Comparison of ENCODE assay signal across 24 cellular contexts in the genomic region with DNA sequence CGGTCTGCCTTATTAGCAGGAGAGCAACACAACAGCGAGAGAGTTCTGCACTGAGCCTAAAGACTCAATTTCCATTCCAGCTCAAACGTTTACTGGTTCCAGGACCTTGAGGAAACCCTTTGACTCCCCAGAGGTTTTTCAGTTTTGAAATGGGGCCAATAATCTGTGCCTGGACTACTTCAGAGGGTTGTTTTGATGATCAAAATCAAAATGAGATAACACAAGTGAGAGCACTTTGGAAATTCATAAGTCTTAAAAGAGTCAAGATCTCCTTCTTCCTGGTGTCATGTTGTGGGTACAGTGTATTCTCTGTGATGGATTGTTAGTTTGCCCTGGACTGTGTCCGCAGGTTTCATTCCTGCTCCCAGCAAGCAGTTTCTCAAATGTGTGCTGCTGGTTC. TPM values are rescaled to one million over a fixed set of nuclear protein-coding genes. Genes with fewer than 3 reads are reported as not detected.
"Had no signal": no experiment of that assay in that cellular context is flagged by ENCODE, and none has a peak within 500 bp of the region (broad histone marks: within the 10 kb centered on the region; RNA-seq: fewer than 3 reads in every experiment).

No MANE protein-coding gene starts in this region.

- H3K9ac ChIP-seq: SK-N-SH had no signal

- H3K36me3 ChIP-seq: colonic mucosa, gastroesophageal sphincter, heart right ventricle, suprapubic skin, upper lobe of right lung had no signal

- H3K4me3 Mint-ChIP-seq: activated CD4-positive, alpha-beta T cell treated with anti-CD3 and anti-CD28 coated beads for 36 hours; activated naive CD8-positive, alpha-beta T cell; brain; memory B cell; naive thymus-derived CD8-positive, alpha-beta T cell; stimulated activated naive CD8-positive, alpha-beta T cell treated with anti-CD3 and anti-CD28 coated beads, Interleukin-15, Interleukin-2, amounts not matched to agents 100 ng/mL and 50 ng/mL, for 24 hours; T-helper 2 cell treated with Interferon-gamma antibody and Interleukin-4, amounts not matched to agents 5 μg/mL and 100 μg/mL, for 36 hours; WTC11 had no signal

- DNase-seq: activated CD4-positive, alpha-beta T cell treated with anti-CD3 and anti-CD28 coated beads for 36 hours; activated CD4-positive, alpha-beta T cell treated with anti-CD3 and anti-CD28 coated beads, Interleukin-2, amount 50 U/mL, for 48 hours; activated gamma-delta T cell treated with Interleukin-2 at 50 U/mL for 16 hours; amniotic stem cell; central memory CD4-positive, alpha-beta T cell; colonic mucosa; kidney glomerular epithelial cell; naive thymus-derived CD8-positive, alpha-beta T cell; posterior cingulate gyrus; retina; SK-N-SH; stimulated activated CD4-positive, alpha-beta T cell treated with anti-CD3 and anti-CD28 coated beads, Interleukin-15, amount 100 ng/mL, for 24 hours; stimulated activated CD4-positive, alpha-beta T cell treated with anti-CD3 and anti-CD28 coated beads, Interleukin-2, amount 100 ng/mL, for 48 hours; upper lobe of right lung had no signal

- H3K4me1 Mint-ChIP-seq: brain, memory B cell had no signal

- H3K9me2 ChIP-seq: SK-N-SH had no signal

- H3K27me3 ChIP-seq: colonic mucosa, gastroesophageal sphincter, heart right ventricle, suprapubic skin, upper lobe of right lung had no signal

- H3K4me1 ChIP-seq: colonic mucosa had no signal

- H3K27ac Mint-ChIP-seq: activated CD4-positive, alpha-beta T cell treated with anti-CD3 and anti-CD28 coated beads for 36 hours; activated naive CD8-positive, alpha-beta T cell; brain; memory B cell; naive thymus-derived CD8-positive, alpha-beta T cell; stimulated activated naive CD8-positive, alpha-beta T cell treated with anti-CD3 and anti-CD28 coated beads, Interleukin-15, Interleukin-2, amounts not matched to agents 100 ng/mL and 50 ng/mL, for 24 hours; T-helper 2 cell treated with Interferon-gamma antibody and Interleukin-4, amounts not matched to agents 5 μg/mL and 100 μg/mL, for 36 hours; WTC11 had no signal

- H3K4me2 ChIP-seq: SK-N-SH had no signal

- H3K9me3 ChIP-seq: colonic mucosa, gastroesophageal sphincter, suprapubic skin, upper lobe of right lung had no signal

- H3K27ac ChIP-seq: colonic mucosa, suprapubic skin had no signal

- H3K36me3 Mint-ChIP-seq: activated naive CD8-positive, alpha-beta T cell; brain; memory B cell; naive thymus-derived CD8-positive, alpha-beta T cell; WTC11 had no signal

- ATAC-seq: activated CD4-positive, alpha-beta T cell treated with anti-CD3 and anti-CD28 coated beads for 36 hours; gastroesophageal sphincter; naive thymus-derived CD8-positive, alpha-beta T cell; upper lobe of right lung; WTC11 had no signal

- H3K9me3 Mint-ChIP-seq: stimulated activated naive CD8-positive, alpha-beta T cell treated with anti-CD3 and anti-CD28 coated beads, Interleukin-15, Interleukin-2, amounts not matched to agents 100 ng/mL and 50 ng/mL, for 24 hours; T-helper 2 cell treated with Interferon-gamma antibody and Interleukin-4, amounts not matched to agents 5 μg/mL and 100 μg/mL, for 36 hours; WTC11 had no signal

- H3K4me3 ChIP-seq: colonic mucosa, gastroesophageal sphincter, heart right ventricle, skin epidermis, suprapubic skin, upper lobe of right lung had no signal

RNA-seq across cellular contexts. Expression of a gene that starts 52.9 kb away (rescaled TPM):
- total RNA-seq: activated CD4-positive, alpha-beta T cell treated with anti-CD3 and anti-CD28 coated beads for 36 hours had no signal
- polyA plus RNA-seq: naive thymus-derived CD8-positive, alpha-beta T cell had no signal
